ENCODE assay signal across 29 cellular contexts in the genomic region with DNA sequence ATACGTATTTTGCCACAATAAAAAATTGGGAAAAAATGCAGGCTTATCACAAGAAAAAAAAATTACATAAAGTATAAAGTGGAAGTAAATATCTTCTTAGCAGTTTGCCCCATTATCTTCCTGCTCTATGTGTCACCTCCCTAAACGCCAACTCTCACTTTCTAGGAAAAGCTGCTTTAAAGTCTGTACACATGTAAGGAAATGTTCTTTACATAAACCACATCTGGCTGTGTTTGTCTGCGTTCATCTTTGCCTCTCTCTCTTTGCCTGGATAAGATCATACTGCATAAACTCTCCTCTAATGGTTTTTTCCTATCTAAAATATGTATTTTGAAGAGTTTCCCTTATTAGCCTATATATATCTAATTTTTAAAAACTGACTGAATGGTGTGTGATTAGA.
"Had no signal": no experiment of that assay in that cellular context is flagged by ENCODE, and none has a peak within 500 bp of the region (broad histone marks: within the 10 kb centered on the region; RNA-seq: fewer than 3 reads in every experiment).

No MANE protein-coding gene starts in this region.

- H3K27me3 ChIP-seq: adrenal gland, body of pancreas, esophagus squamous epithelium, gastroesophageal sphincter, heart right ventricle had no signal

- H3K9me3 ChIP-seq: adrenal gland, body of pancreas, esophagus squamous epithelium, gastroesophageal sphincter, heart right ventricle had no signal

- FAIRE-seq: colon had no signal

- H3K36me3 ChIP-seq: adrenal gland, esophagus squamous epithelium, gastroesophageal sphincter, heart right ventricle had no signal

- ATAC-seq: activated CD4-positive, alpha-beta T cell treated with anti-CD3 and anti-CD28 coated beads for 36 hours; activated CD8-positive, alpha-beta memory T cell treated with anti-CD3 and anti-CD28 coated beads, Interleukin-2, amount 10 ng/mL, durations not matched to agents 7 days and 5 days; activated CD8-positive, alpha-beta T cell treated with anti-CD3 and anti-CD28 coated beads, Interleukin-2, amount 10 ng/mL, durations not matched to agents 7 days and 5 days; activated naive CD8-positive, alpha-beta T cell treated with anti-CD3 and anti-CD28 coated beads, Interleukin-2, amount 50 U/mL, for 24 hours; body of pancreas; effector memory CD8-positive, alpha-beta T cell; gastroesophageal sphincter; heart right ventricle had no signal

- H3K4me3 ChIP-seq: adrenal gland, body of pancreas, esophagus squamous epithelium, gastroesophageal sphincter, heart right ventricle had no signal

- DNase-seq: activated CD4-positive, alpha-beta memory T cell treated with anti-CD3 and anti-CD28 coated beads for 36 hours; activated CD4-positive, alpha-beta T cell treated with anti-CD3 and anti-CD28 coated beads for 36 hours; activated CD4-positive, alpha-beta T cell treated with anti-CD3 and anti-CD28 coated beads, Interleukin-2, amount 10 ng/mL, durations not matched to agents 24 days and 14 days; activated CD4-positive, CD25-positive, alpha-beta regulatory T cell; activated CD4-positive, CD25-positive, alpha-beta regulatory T cell treated with anti-CD3 and anti-CD28 coated beads, Interleukin-2, amount 50 U/mL, for 72 hours; activated CD8-positive, alpha-beta memory T cell treated with anti-CD3 and anti-CD28 coated beads, Interleukin-2, amount 10 ng/mL, durations not matched to agents 7 days and 5 days; activated CD8-positive, alpha-beta memory T cell treated with anti-CD3 and anti-CD28 coated beads, Interleukin-2, amount 50 U/mL, for 4 hours; activated CD8-positive, alpha-beta T cell treated with anti-CD3 and anti-CD28 coated beads, Interleukin-2, amount 10 ng/mL, durations not matched to agents 7 days and 5 days; activated effector memory CD4-positive, alpha-beta T cell treated with anti-CD3 and anti-CD28 coated beads, Interleukin-2, amount 50 U/mL, for 16 hours; activated naive CD4-positive, alpha-beta T cell treated with anti-CD3 and anti-CD28 coated beads for 36 hours; activated naive CD8-positive, alpha-beta T cell treated with anti-CD3 and anti-CD28 coated beads for 36 hours; activated naive CD8-positive, alpha-beta T cell treated with anti-CD3 and anti-CD28 coated beads, Interleukin-2, amount 50 U/mL, for 24 hours; activated T-cell treated with anti-CD3 and anti-CD28 coated beads, Interleukin-2, amount 50 U/mL, for 1 hour; activated T-cell treated with anti-CD3 and anti-CD28 coated beads, Interleukin-2, amount 50 U/mL, for 48 hours; adrenal gland; amygdala; aorta; body of pancreas; caudate nucleus; cortex of kidney; dermis blood vessel endothelial cell; effector CD4-positive, alpha-beta T cell; effector memory CD8-positive, alpha-beta T cell; esophagus squamous epithelium; foreskin melanocyte; heart right ventricle; T-helper 2 cell had no signal

- H3K27ac ChIP-seq: adrenal gland, body of pancreas, esophagus squamous epithelium, gastroesophageal sphincter, heart right ventricle had no signal

- H3K4me1 ChIP-seq: adrenal gland, body of pancreas, esophagus squamous epithelium, gastroesophageal sphincter had no signal
